In the genomic region with DNA sequence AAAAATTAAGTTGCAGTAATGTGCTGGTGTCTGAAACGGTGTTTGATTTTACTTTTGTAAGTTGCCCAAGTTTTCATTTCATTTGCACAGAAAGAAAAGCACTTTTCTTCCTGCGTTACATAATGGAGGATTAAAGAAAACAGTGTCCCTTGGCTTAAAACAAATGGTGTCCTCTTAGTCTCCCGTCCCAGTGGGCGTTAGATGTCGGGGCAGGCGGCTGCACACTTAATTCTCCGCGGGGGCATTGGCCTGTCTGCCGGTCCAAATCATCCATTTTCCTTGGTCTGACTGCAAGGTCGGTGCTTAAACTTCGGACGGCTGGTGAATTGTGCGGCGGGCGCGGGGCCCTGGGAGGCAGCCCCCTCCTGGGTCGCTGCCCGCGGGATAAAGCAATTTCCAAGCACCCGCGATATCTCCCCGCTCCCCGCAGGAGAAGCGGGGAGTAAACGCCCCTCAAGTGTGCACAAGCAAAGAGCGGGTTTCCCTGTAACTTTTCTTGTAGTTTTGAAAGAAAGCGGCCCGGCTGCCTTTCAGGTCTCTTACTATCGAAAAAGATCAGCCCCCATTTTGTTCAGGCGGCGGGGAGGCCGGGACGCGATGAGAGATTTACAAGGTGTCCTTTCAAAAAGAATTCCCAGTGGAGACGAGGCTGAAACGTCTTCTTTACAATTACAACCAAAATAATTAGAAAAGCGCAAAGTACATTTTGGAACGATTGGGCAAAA, we compare ENCODE assay signal across 12 cellular contexts. TPM values are rescaled to one million over a fixed set of nuclear protein-coding genes. Genes with fewer than 3 reads are reported as not detected.
DNase-seq lines count a peak whose midpoint lies in the region; ATAC-seq and TF ChIP-seq lines count a peak whose summit lies in the region.
"Had no signal": no experiment of that assay in that cellular context is flagged by ENCODE, and none has a peak within 500 bp of the region (broad histone marks: within the 10 kb centered on the region; RNA-seq: fewer than 3 reads in every experiment).

No MANE protein-coding gene starts in this region.

- H3K4me1 ChIP-seq in cardiac muscle cell (ENCODE audit: low read depth) (peaks cover 2% of the 10 kb centered on the region), ectodermal cell (ENCODE audit: control insufficient read depth, insufficient read depth, low read length) (no peaks in the 10 kb centered on the region), lung (ENCODE audit: control insufficient read depth in 2 of 2, insufficient read depth in 2 of 2, low read length in 2 of 2) (peaks cover 0 to 17% of the 10 kb centered on the region in 2 donors), upper lobe of right lung (peaks cover 11% of the 10 kb centered on the region)

- H3K4me3 ChIP-seq in cardiac muscle cell: peak overlapping the region; percentile 65
- H3K4me3 ChIP-seq in ectodermal cell (ENCODE audit: insufficient read depth, low read depth, low read length): peak overlapping the region; percentile 90
- peak overlapping the region; percentile 48 for H3K4me3 ChIP-seq in lung
- H3K4me3 ChIP-seq in upper lobe of right lung: peak overlapping the region; percentile 41

- intact Hi-C loops in cardiac septum (cut with DNase I): loop anchor here (5.0 kb wide), 1 partner anchor 845 kb away; the partner anchor contains the start of gene IRX2
- intact Hi-C loops in upper lobe of right lung (cut with DNase I): no loop called here

- H3K9me3 ChIP-seq in cardiac muscle cell (ENCODE audit: low read depth) (no peaks in the 10 kb centered on the region), ectodermal cell (ENCODE audit: control insufficient read depth, low read length) (no peaks in the 10 kb centered on the region), lung (ENCODE audit: control insufficient read depth in 2 of 2, insufficient read depth in 1 of 2, low read length in 1 of 2) (peaks cover 0 to 5% of the 10 kb centered on the region in 2 donors), upper lobe of right lung (no peaks in the 10 kb centered on the region)

- H3K27me3 ChIP-seq in cardiac muscle cell (peaks cover 92% of the 10 kb centered on the region), ectodermal cell (ENCODE audit: control insufficient read depth, insufficient read depth, low read length, poor library complexity, severe bottlenecking) (peaks cover 86% of the 10 kb centered on the region), lung (ENCODE audit: control insufficient read depth, insufficient read depth) (peaks cover 9% of the 10 kb centered on the region), upper lobe of right lung (peaks cover 97% of the 10 kb centered on the region)

- ATAC-seq in lung (ENCODE audit: insufficient read depth, low FRiP score) (no peak), upper lobe of right lung (no peak)
- ATAC-seq: left lobe of liver had no signal

- H3K36me3 ChIP-seq in cardiac muscle cell (peaks cover 6% of the 10 kb centered on the region), ectodermal cell (ENCODE audit: control insufficient read depth, insufficient read depth, low read length) (peaks cover 4% of the 10 kb centered on the region), lung (ENCODE audit: control insufficient read depth in 2 of 2, insufficient read depth in 2 of 2, low read length in 2 of 2) (no peaks in the 10 kb centered on the region), upper lobe of right lung (no peaks in the 10 kb centered on the region)
- H3K36me3 ChIP-seq: tibial artery had no signal

- DNase-seq in cardiac muscle cell (ENCODE audit: low read depth in 1 of 2, low spot score in 1 of 2) (peak in 1 of 2 donors; percentile 38), cardiac septum (ENCODE audit: low spot score) (no peak), lung (ENCODE audit: low spot score) (no peak), upper lobe of right lung (no peak), UCSD-AML1 (lab: John Stamatoyannopoulos, UW; ENCODE audit: unreplicated experiment) (no peak), NCI-H1694 treated with DMSO at 0.1 percent for 48 hours (lab: John Stamatoyannopoulos, UW) (no peak), NCI-H2196 (lab: John Stamatoyannopoulos, UW; ENCODE audit: unreplicated experiment) (no peak)
- DNase-seq: NCI-H1417, tibial artery had no signal

- WGBS in ectodermal cell, 2 experiments: 0% methylated on average over 38 of the region's 38 CpGs
- WGBS in lung, 2 donors: 5 to 6% methylated on average over 38 of the region's 38 CpGs

- H3K27ac ChIP-seq in cardiac muscle cell (peak overlapping the region; percentile 74), ectodermal cell (ENCODE audit: insufficient read depth, low read depth, low read length, poor library complexity, severe bottlenecking) (no peak overlapping the region), lung (ENCODE audit: low read depth in 1 of 2, low read length in 1 of 2) (peak overlapping the region in 1 of 2 donors; percentile 50), upper lobe of right lung (no peak overlapping the region)
- H3K27ac ChIP-seq: tibial artery had no signal

- TF ChIP-seq CTCF in cardiac muscle cell (IDR thresholded peaks at IDR 0.05; ENCODE audit: low read depth, low read length): no peak
- no peak for TF ChIP-seq CTCF in lung (IDR thresholded peaks at IDR 0.05; ENCODE audit: control extremely low read depth, extremely low read depth)
- no peak for TF ChIP-seq CTCF in upper lobe of right lung (IDR thresholded peaks at IDR 0.05)

RNA-seq across cellular contexts. Expression of gene IRX1, which starts 1.5 kb away (rescaled TPM):
- total RNA-seq in cardiac muscle cell (168 and 197 TPM in 2 replicates), cardiac septum (1.2 TPM), lung (10 to 100 TPM; 13.8 to 25.7 TPM), upper lobe of right lung (7.5 TPM)
- polyA plus RNA-seq in cardiac muscle cell (132 and 142 TPM in 2 replicates), lung (1 to 10 TPM; 3.6 to 4.5 TPM)
- 132 TPM for polyA plus RNA-seq in ectodermal cell (2013, experiment 1 of 4)
- polyA plus RNA-seq in ectodermal cell (2013, experiment 2 of 4): 134 TPM
- polyA plus RNA-seq in ectodermal cell (2013, experiment 3 of 4): 122 TPM
- 115 TPM for polyA plus RNA-seq in ectodermal cell (2013, experiment 4 of 4)
- total RNA-seq: left lobe of liver; T-helper 1 cell treated with Interleukin-12 subunit alpha and Interleukin-12 subunit beta and Interleukin-4 antibody, amounts not matched to agents 30 ng/mL and 1 ng/mL, for 36 hours had no signal
